Comparison of ENCODE assay signal across 9 cellular contexts in the genomic region with DNA sequence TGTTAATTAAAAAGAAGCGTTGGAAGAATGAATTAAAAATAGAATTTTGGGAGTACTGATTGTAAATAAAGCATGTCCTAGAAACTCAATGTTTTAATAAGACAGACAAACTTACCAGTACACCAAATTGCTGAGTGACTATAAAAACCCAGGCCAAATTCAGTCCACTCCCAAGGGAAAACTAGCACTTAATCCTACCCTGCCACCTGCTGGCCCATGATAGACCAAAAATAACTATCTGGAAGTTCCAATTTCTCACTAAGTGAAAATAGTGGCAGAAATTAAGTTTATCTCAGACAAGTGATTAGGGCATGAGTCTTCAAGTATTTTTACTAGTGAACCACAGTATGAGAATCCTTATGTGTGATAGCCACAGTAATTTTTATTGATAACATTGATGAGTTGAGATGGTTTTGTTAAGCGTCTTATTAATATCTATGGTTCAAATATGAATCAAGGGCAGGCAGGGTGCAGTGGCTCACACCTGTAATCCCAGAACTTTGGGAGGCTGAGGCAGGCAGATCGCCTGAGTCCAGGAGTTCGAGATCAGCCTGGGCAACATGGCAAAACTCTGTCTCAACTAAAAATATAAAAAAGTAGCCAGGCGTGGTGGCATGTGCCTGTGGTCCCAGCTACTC. TPM values are rescaled to one million over a fixed set of nuclear protein-coding genes. Genes with fewer than 3 reads are reported as not detected.
DNase-seq lines count a peak whose midpoint lies in the region; ATAC-seq, FAIRE-seq and TF ChIP-seq lines count a peak whose summit lies in the region.
"Had no signal": no experiment of that assay in that cellular context is flagged by ENCODE, and none has a peak within 500 bp of the region (broad histone marks: within the 10 kb centered on the region; RNA-seq: fewer than 3 reads in every experiment).

No MANE protein-coding gene starts in this region.

- H3K79me1 ChIP-seq in H1 (ENCODE audit: low read depth, low read length): no peaks in the 10 kb centered on the region

- H3K36me3 ChIP-seq in H1 (ENCODE audit: control insufficient read depth in 2 of 4, insufficient read depth in 4 of 4, low read length in 3 of 4): no peaks in the 10 kb centered on the region
- no peaks in the 10 kb centered on the region for H3K36me3 ChIP-seq in mucosa of descending colon (ENCODE audit: low read depth)

- in situ Hi-C loops in KBM-7 (cut with MboI; ENCODE audit: low pct_unique_long_range_greater_than_20kb, low sequenced_read_pairs): no loop called here

- no peak overlapping the region for H4K5ac ChIP-seq in H1 (ENCODE audit: insufficient read length, low read depth, low read length)

- TF ChIP-seq EP300 in H1 (IDR thresholded peaks at IDR 0.05; ENCODE audit: borderline replicate concordance in 1 of 2, low read depth in 2 of 2, low read length in 2 of 2): no peak

- H4K8ac ChIP-seq in H1 (ENCODE audit: extremely low read depth, insufficient read depth, low read length): no peak overlapping the region

- H3K9ac ChIP-seq in H1 (replicated peaks in 1 of 4; ENCODE audit: extremely low read depth in 1 of 4, low read depth in 3 of 4, low read length in 3 of 4): no peak overlapping the region

- no peak overlapping the region for H2BK12ac ChIP-seq in H1 (ENCODE audit: low read depth, low read length)

- H3K56ac ChIP-seq in H1 (replicated peaks; ENCODE audit: insufficient read length, low read depth, low read length): no peak overlapping the region

- H2BK20ac ChIP-seq in H1 (ENCODE audit: low read length): no peak overlapping the region

- no peak overlapping the region for H3K18ac ChIP-seq in H1 (ENCODE audit: extremely low read depth, low read length)

- H3K4me2 ChIP-seq in H1 (ENCODE audit: insufficient read depth in 1 of 2, low read depth in 2 of 2, low read length in 2 of 2): no peak overlapping the region

- no peak overlapping the region for H3K14ac ChIP-seq in H1 (ENCODE audit: insufficient read length)

- H4K91ac ChIP-seq in H1 (replicated peaks; ENCODE audit: insufficient read length, low read length): no peak overlapping the region

- no peaks in the 10 kb centered on the region for H4K20me1 ChIP-seq in H1 (replicated peaks in 1 of 2; ENCODE audit: control insufficient read depth in 1 of 2, insufficient read depth in 2 of 2, low read length in 2 of 2)

- no peaks in the 10 kb centered on the region for H3K79me2 ChIP-seq in H1 (ENCODE audit: control insufficient read depth in 1 of 2, insufficient read depth in 2 of 2, low read length in 2 of 2)

- H3K23me2 ChIP-seq in H1 (ENCODE audit: low read depth, low read length): no peaks in the 10 kb centered on the region

- TF ChIP-seq CTCF in RWPE1 (conservative IDR thresholded peaks at IDR 0.05; ENCODE audit: low read depth): peak; percentile 82
- peak in 2 of 3 experiments; percentile 53 to 64; a peak in 3 of 4 replicates for TF ChIP-seq CTCF in H1 (IDR thresholded peaks at IDR 0.05; ENCODE audit: control extremely low read depth in 1 of 3, insufficient read depth in 1 of 3, low read depth in 1 of 3, low read length in 3 of 3)
- TF ChIP-seq CTCF in mucosa of descending colon (IDR thresholded peaks at IDR 0.05): no peak

- H3K27ac ChIP-seq in RWPE1 (no peak overlapping the region), H1 (ENCODE audit: low read depth, low read length) (no peak overlapping the region)

- H3K4me1 ChIP-seq in H1 (replicated peaks in 1 of 4; ENCODE audit: control insufficient read depth in 3 of 4, insufficient read depth in 4 of 4, low read length in 3 of 4) (no peaks in the 10 kb centered on the region), mucosa of descending colon (ENCODE audit: low read depth) (no peaks in the 10 kb centered on the region)

- H2BK120ac ChIP-seq in H1 (replicated peaks; ENCODE audit: low read depth, low read length): no peak overlapping the region

- POLR2A ChIA-PET in RWPE1 (lab: Yijun Ruan, JAX; ENCODE audit: low non-redundant PET): no interaction called here
- POLR2A ChIA-PET in H1 (lab: Charles Lee; ENCODE audit: partially characterized antibody): no interaction called here

- no peak overlapping the region for H2BK5ac ChIP-seq in H1 (ENCODE audit: low read depth, low read length)

- no peak overlapping the region for H3K4ac ChIP-seq in H1 (replicated peaks; ENCODE audit: insufficient read length, low read depth, low read length)

- H3K9me3 ChIP-seq in H1 (ENCODE audit: insufficient read depth in 2 of 2, low read depth in 1 of 2, low read length in 1 of 2) (no peaks in the 10 kb centered on the region), mucosa of descending colon (no peaks in the 10 kb centered on the region)

- CTCF ChIA-PET in RWPE1 (lab: Yijun Ruan, JAX): interaction anchor here (0.6 to 0.7 kb wide), 5 partner anchors 43 to 1933 kb away, joined by 3 read pairs; no protein-coding TSS in a partner anchor
- CTCF ChIA-PET in H1 (lab: Charles Lee; ENCODE audit: partially characterized antibody): interaction anchor here (0.6 to 1.2 kb wide), 7 partner anchors 11 to 458 kb away, joined by 3 to 4 read pairs (median 3); no protein-coding TSS in a partner anchor

- intact Hi-C loops in mucosa of descending colon (cut with DNase I, micrococcal nuclease): no loop called here

- no peak for TF ChIP-seq POLR2A in H1 (IDR thresholded peaks at IDR 0.05; ENCODE audit: control extremely low read depth in 1 of 2, low read depth in 2 of 2, low read length in 2 of 2)

- WGBS in H1 (ENCODE audit: extremely low coverage in 1 of 2, insufficient coverage in 1 of 2, insufficient read length in 1 of 2, insufficient replicate concordance in 2 of 2, low coverage in 1 of 2, low lambda C conversion rate in 2 of 2, missing lambda C conversion rate in 1 of 2), 2 experiments: 75% methylated on average over 5 of the region's 5 CpGs; no CpG with 5 or more reads in 1 of the 2 experiments

- ATAC-seq in mucosa of descending colon (peak; percentile 64), HG03571 (IDR thresholded peaks at IDR 0.05; ENCODE audit: unreplicated experiment) (no peak), HG02763 (IDR thresholded peaks at IDR 0.05; ENCODE audit: unreplicated experiment) (no peak)

- no peak overlapping the region for H3K23ac ChIP-seq in H1 (ENCODE audit: insufficient read length)

- FAIRE-seq in H1 (lab: Jason Lieb, UNC): peak; percentile 65

- H3K4me3 ChIP-seq in H1 (ENCODE audit: extremely low read depth in 1 of 4, insufficient read depth in 2 of 4, low read depth in 3 of 4, low read length in 4 of 4) (no peak overlapping the region), mucosa of descending colon (no peak overlapping the region)

- H2AK5ac ChIP-seq in H1 (ENCODE audit: low read depth, low read length): no peak overlapping the region

- H2BK15ac ChIP-seq in H1 (ENCODE audit: low read length): no peak overlapping the region

- peak; percentile 86 to 92 for TF ChIP-seq RAD21 in H1 (IDR thresholded peaks at IDR 0.05 in 1 of 2, conservative IDR thresholded peaks at IDR 0.05 in 1 of 2; ENCODE audit: low read depth in 2 of 2, low read length in 2 of 2)

- H3K27me3 ChIP-seq in H1 (replicated peaks in 1 of 4; ENCODE audit: control insufficient read depth in 3 of 4, extremely low read depth in 1 of 4, insufficient read depth in 3 of 4, low read length in 3 of 4): no peaks in the 10 kb centered on the region

- peak; percentile 48 for DNase-seq in activated CD4-positive, alpha-beta T cell treated with anti-CD3 and anti-CD28 coated beads for 48 hours
- no peak for DNase-seq in activated CD4-positive, alpha-beta T cell treated with anti-CD3 and anti-CD28 coated beads, Interleukin-2, amount 50 U/mL, for 1 hour
- DNase-seq in KBM-7: peak; percentile 55
- peak; percentile 71 for DNase-seq in RWPE1 (ENCODE audit: low spot score)
- no peak for DNase-seq in H1 (ENCODE audit: low read depth in 1 of 2, low spot score in 2 of 2)
- DNase-seq in mucosa of descending colon: peak in 2 of 3 donors; percentile 36 to 82
- DNase-seq: activated naive CD8-positive, alpha-beta T cell treated with anti-CD3 and anti-CD28 coated beads, Interleukin-2, amount 10 ng/mL, durations not matched to agents 7 days and 5 days had no signal

- no peak overlapping the region for H2AFZ ChIP-seq in H1 (ENCODE audit: low read length)

TF ChIP-seq in H1, 55 proteins besides CTCF, POLR2A, EP300 and RAD21 (continues in another document):
- TF ChIP-seq SAP30 (IDR thresholded peaks at IDR 0.05; ENCODE audit: insufficient read depth, insufficient replicate concordance, low read length) (no peak), EGR1 (IDR thresholded peaks at IDR 0.05; ENCODE audit: borderline replicate concordance, low read depth, low read length) (no peak), POLR2AphosphoS5 (IDR thresholded peaks at IDR 0.05; ENCODE audit: low read depth, low read length) (no peak), BRCA1 (IDR thresholded peaks at IDR 0.05; ENCODE audit: low read depth, low read length) (no peak), MAFK (IDR thresholded peaks at IDR 0.05; ENCODE audit: low read depth, low read length) (no peak), SRF (IDR thresholded peaks at IDR 0.05; ENCODE audit: low read depth, low read length) (no peak), JUN (IDR thresholded peaks at IDR 0.05; ENCODE audit: low read depth, low read length) (no peak), SIN3A (conservative IDR thresholded peaks at IDR 0.05 in 1 of 2, IDR thresholded peaks at IDR 0.05 in 1 of 2; ENCODE audit: low read depth in 1 of 2, low read length in 2 of 2) (no peak), POU5F1 (IDR thresholded peaks at IDR 0.05; ENCODE audit: low read depth, low read length) (no peak)
- TF ChIP-seq, protein P1, sequence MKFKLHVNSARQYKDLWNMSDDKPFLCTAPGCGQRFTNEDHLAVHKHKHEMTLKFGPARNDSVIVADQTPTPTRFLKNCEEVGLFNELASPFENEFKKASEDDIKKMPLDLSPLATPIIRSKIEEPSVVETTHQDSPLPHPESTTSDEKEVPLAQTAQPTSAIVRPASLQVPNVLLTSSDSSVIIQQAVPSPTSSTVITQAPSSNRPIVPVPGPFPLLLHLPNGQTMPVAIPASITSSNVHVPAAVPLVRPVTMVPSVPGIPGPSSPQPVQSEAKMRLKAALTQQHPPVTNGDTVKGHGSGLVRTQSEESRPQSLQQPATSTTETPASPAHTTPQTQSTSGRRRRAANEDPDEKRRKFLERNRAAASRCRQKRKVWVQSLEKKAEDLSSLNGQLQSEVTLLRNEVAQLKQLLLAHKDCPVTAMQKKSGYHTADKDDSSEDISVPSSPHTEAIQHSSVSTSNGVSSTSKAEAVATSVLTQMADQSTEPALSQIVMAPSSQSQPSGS (IDR thresholded peaks at IDR 0.05; ENCODE audit: low read length): no peak

RNA-seq across cellular contexts. Expression of a gene that starts 9.8 kb away (rescaled TPM):
- total RNA-seq in H1 (2021; fragmentation: NEBNext Ultra II Directional; extraction: Animal tissue kit (Norgen Biotek cat#: 25700)): 44.9 and 52.2 TPM in 2 replicates
- polyA plus RNA-seq in H1 (2011; rRNA removed): 27.7 and 49.2 TPM in 2 replicates
- 35.2 TPM for polyA plus RNA-seq in H1 (2011; cell fraction: cytosol; rRNA removed)
- polyA plus RNA-seq in H1 (2011; cell fraction: nucleus; rRNA removed): 26.5 TPM
- polyA plus RNA-seq in H1 (2012, experiment 1 of 2): 30.4 to 47.2 TPM (median 35.5 TPM) in 4 replicates
- 3.4 TPM for polyA plus RNA-seq in H1 (2012, experiment 2 of 2)
- 64.9 TPM for polyA plus RNA-seq in H1 (2013, experiment 1 of 2)
- polyA plus RNA-seq in H1 (2013, experiment 2 of 2): 69.2 TPM
- 51.9 and 52.4 TPM in 2 replicates for polyA minus RNA-seq in H1 (2011; rRNA and poly(A)+ RNA removed)
- polyA minus RNA-seq in H1 (2011; cell fraction: cytosol; rRNA and poly(A)+ RNA removed): 18.6 TPM
- 63.7 TPM for polyA minus RNA-seq in H1 (2011; cell fraction: nucleus; rRNA and poly(A)+ RNA removed)
- total RNA-seq in mucosa of descending colon: 10 to 100 TPM; 16.1 to 18.3 (median 17.3) TPM

Comparison
In these comparisons a context has a peak if more than half of its experiments do, and no peak if none do; other contexts are left out.
1. DNase-seq: peak in activated CD4-positive, alpha-beta T cell treated with anti-CD3 and anti-CD28 coated beads for 48 hours (single experiment), KBM-7 (single experiment), RWPE1 (single experiment) and mucosa of descending colon (2 of 3); none in activated CD4-positive, alpha-beta T cell treated with anti-CD3 and anti-CD28 coated beads, Interleukin-2, amount 50 U/mL, for 1 hour (single experiment) and H1 (0 of 2).